In the genomic region with DNA sequence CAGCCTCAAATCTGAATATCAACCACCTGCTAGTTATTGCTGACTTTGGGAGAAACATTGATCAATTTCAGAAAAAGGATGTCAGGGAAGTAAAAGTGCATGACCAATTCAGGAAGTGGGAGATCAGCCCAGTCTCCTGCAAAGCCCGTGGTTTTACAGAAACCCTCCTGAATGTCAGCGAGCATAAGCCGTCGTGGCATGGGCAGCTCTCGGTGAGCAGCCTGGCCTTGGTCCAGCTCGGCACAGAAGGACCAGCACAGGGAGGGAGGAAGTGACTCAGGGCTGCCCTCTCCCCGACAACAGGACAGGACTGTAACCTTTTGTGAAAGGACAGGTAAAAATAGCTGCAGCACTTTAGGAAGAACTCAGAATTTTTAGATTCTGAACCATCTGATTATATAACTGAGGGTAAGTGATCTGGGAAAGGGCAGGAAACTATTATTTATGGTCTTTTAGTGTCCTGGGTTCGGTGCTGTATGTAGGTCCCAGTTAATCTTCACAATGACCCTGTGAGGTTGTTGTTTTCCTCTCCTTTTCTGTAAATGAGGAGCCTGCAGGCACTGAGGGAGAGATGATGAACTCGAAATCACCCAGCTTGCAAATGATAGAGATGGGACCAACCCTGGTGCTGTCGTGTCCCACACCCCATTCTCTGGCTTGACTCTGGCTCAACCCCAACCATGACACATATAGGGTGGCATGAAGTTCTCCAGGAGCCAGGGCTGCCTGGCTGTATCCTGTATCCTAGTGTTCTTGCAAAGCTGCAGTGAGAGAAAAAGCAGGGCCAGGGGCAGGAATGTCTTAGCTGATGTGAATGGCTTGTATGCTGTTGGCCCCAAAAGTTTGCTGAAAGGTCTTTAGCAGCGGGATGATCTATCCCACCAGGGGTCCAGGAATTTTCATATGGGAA, we compare ENCODE assay signal across 11 cellular contexts. TPM values are rescaled to one million over a fixed set of nuclear protein-coding genes. Genes with fewer than 3 reads are reported as not detected.
DNase-seq lines count a peak whose midpoint lies in the region; ATAC-seq and TF ChIP-seq lines count a peak whose summit lies in the region.
"Had no signal": no experiment of that assay in that cellular context is flagged by ENCODE, and none has a peak within 500 bp of the region (broad histone marks: within the 10 kb centered on the region; RNA-seq: fewer than 3 reads in every experiment).

No MANE protein-coding gene starts in this region.

- H3K36me3 ChIP-seq in HCT116 (ENCODE audit: control insufficient read depth in 1 of 2, insufficient read depth in 2 of 2, low read length in 2 of 2) (no peaks in the 10 kb centered on the region), skeletal muscle satellite cell (ENCODE audit: insufficient read depth, low read length) (no peaks in the 10 kb centered on the region)
- H3K36me3 ChIP-seq in CD4-positive, alpha-beta memory T cell (ENCODE audit: insufficient read depth, low read length), result no peaks in the 10 kb centered on the region
- H3K36me3 ChIP-seq: SJSA1 had no signal

- RAD21 ChIA-PET in HCT116 (lab: Charles Lee; ENCODE audit: low non-redundant PET in 1 of 2, low total read pairs in 2 of 2, uncharacterized antibody in 2 of 2, unreplicated experiment in 2 of 2), result no interaction called here

- H3K27ac ChIP-seq in HCT116 (ENCODE audit: low read depth, low read length), result peak overlapping the region; percentile 19
- H3K27ac ChIP-seq in CD4-positive, alpha-beta memory T cell (ENCODE audit: low read depth, low read length), result no peak overlapping the region
- H3K27ac ChIP-seq: SJSA1 had no signal

- no peak overlapping the region for H3K27ac Mint-ChIP-seq in CD4-positive, alpha-beta memory T cell
- H3K27ac Mint-ChIP-seq: IgD-negative memory B cell; natural killer cell treated with Interleukin-12 subunit alpha and Interleukin-12 subunit beta and Interleukin-15 and Interleukin-18, amount 100 ng/mL, for 72 hours had no signal

- no peaks in the 10 kb centered on the region for H3K9me2 ChIP-seq in HCT116 (ENCODE audit: insufficient read depth)

- H3K4me1 ChIP-seq in HCT116 (ENCODE audit: control insufficient read depth in 1 of 2, insufficient read depth in 2 of 2, low read length in 2 of 2) (peaks cover 20 to 32% of the 10 kb centered on the region in 2 experiments), skeletal muscle satellite cell (ENCODE audit: control insufficient read depth, insufficient read depth, low read length) (peaks cover 15% of the 10 kb centered on the region)
- H3K4me1 ChIP-seq in CD4-positive, alpha-beta memory T cell (ENCODE audit: insufficient read depth, low read length), result no peaks in the 10 kb centered on the region

- no peaks in the 10 kb centered on the region; the same call in 1 of the 2 replicates for H4K20me1 ChIP-seq in HCT116 (ENCODE audit: insufficient read depth)

- H3K4me3 Mint-ChIP-seq in CD4-positive, alpha-beta memory T cell, result no peak overlapping the region
- H3K4me3 Mint-ChIP-seq: IgD-negative memory B cell; natural killer cell treated with Interleukin-12 subunit alpha and Interleukin-12 subunit beta and Interleukin-15 and Interleukin-18, amount 100 ng/mL, for 72 hours had no signal

- peak overlapping the region; percentile 75 for H2AFZ ChIP-seq in HCT116 (ENCODE audit: low read depth, low read length, poor library complexity, severe bottlenecking)

- ATAC-seq in HCT116 (peak; percentile 89), GM18505 (IDR thresholded peaks at IDR 0.05; ENCODE audit: unreplicated experiment) (no peak)
- ATAC-seq: natural killer cell treated with Interleukin-12 subunit alpha and Interleukin-12 subunit beta and Interleukin-15 and Interleukin-18, amount 100 ng/mL, for 72 hours had no signal

- peak overlapping the region in 1 of 2 experiments; percentile 28; a peak in 2 of 4 replicates for H3K4me3 ChIP-seq in HCT116 (replicated peaks in 1 of 2; ENCODE audit: low read depth in 1 of 2, low read length in 2 of 2)
- H3K4me3 ChIP-seq in fibroblast of the aortic adventitia (ENCODE audit: low read depth, low read length), result no peak overlapping the region
- H3K4me3 ChIP-seq in skeletal muscle satellite cell (ENCODE audit: low read length), result no peak overlapping the region
- no peak overlapping the region for H3K4me3 ChIP-seq in CD4-positive, alpha-beta memory T cell (ENCODE audit: low read length in 2 of 2)
- H3K4me3 ChIP-seq: SJSA1 had no signal

- DNase-seq in HCT116 (ENCODE audit: low read depth, low spot score), result peak; percentile 35
- DNase-seq in RKO (ENCODE audit: low spot score), result peak; percentile 22
- DNase-seq in fibroblast of the aortic adventitia (ENCODE audit: low read depth), result peak; percentile 19
- DNase-seq in CD4-positive, alpha-beta memory T cell, result no peak
- no peak for DNase-seq in GDM1 (lab: John Stamatoyannopoulos, UW)

- peaks cover 7 to 14% of the 10 kb centered on the region in 2 donors for H3K27me3 Mint-ChIP-seq in CD4-positive, alpha-beta memory T cell

- H3K9me3 ChIP-seq in HCT116 (ENCODE audit: control insufficient read depth in 1 of 2, insufficient read depth in 1 of 2, low read depth in 1 of 2, low read length in 2 of 2), result no peaks in the 10 kb centered on the region
- H3K9me3 ChIP-seq in skeletal muscle satellite cell (replicated peaks; ENCODE audit: low read length), result no peaks in the 10 kb centered on the region
- no peaks in the 10 kb centered on the region for H3K9me3 ChIP-seq in CD4-positive, alpha-beta memory T cell (ENCODE audit: control insufficient read depth in 1 of 2, low read length in 2 of 2)
- H3K9me3 ChIP-seq: SJSA1 had no signal

- CTCF ChIA-PET in HCT116 (lab: Charles Lee), result no interaction called here
- CTCF ChIA-PET in CD4-positive, alpha-beta memory T cell (lab: Charles Lee; ENCODE audit: partially characterized antibody), result no interaction called here

- H3K79me2 ChIP-seq in HCT116 (ENCODE audit: insufficient read depth, low read length), result no peaks in the 10 kb centered on the region

- H3K4me2 ChIP-seq in HCT116 (ENCODE audit: low read length) (peak overlapping the region; percentile 77), skeletal muscle satellite cell (ENCODE audit: low read length) (peak overlapping the region; percentile 52)

- 0 out of 2 replicates have a peak overlapping the region, but pooled peaks have one; percentile 14 for H3K9ac ChIP-seq in HCT116 (ENCODE audit: low read length)
- no peak overlapping the region for H3K9ac ChIP-seq in skeletal muscle satellite cell (ENCODE audit: low read depth, low read length)

- no TSS peak for BruUV-seq in HCT116 (replicated peaks; lab: Mats Ljungman, UMichigan)

- TF ChIP-seq CTCF in HCT116 (IDR thresholded peaks at IDR 0.05 in 2 of 3, conservative IDR thresholded peaks at IDR 0.05 in 1 of 3; ENCODE audit: borderline replicate concordance in 1 of 3, insufficient read depth in 1 of 3, low read depth in 2 of 3, low read length in 2 of 3) (no peak), fibroblast of the aortic adventitia (IDR thresholded peaks at IDR 0.05; ENCODE audit: insufficient read depth, low read length) (no peak)

- peaks cover 0 to 5% (median 3%) of the 10 kb centered on the region in 4 donors for H3K4me1 Mint-ChIP-seq in CD4-positive, alpha-beta memory T cell
- H3K4me1 Mint-ChIP-seq: IgD-negative memory B cell had no signal

- no peaks in the 10 kb centered on the region for H3K27me3 ChIP-seq in HCT116 (ENCODE audit: insufficient read depth, low read length)
- H3K27me3 ChIP-seq in skeletal muscle satellite cell (ENCODE audit: control insufficient read depth, insufficient read depth, low read length), result no peaks in the 10 kb centered on the region
- H3K27me3 ChIP-seq in CD4-positive, alpha-beta memory T cell (ENCODE audit: insufficient read depth, low read length), result peaks cover 6% of the 10 kb centered on the region
- H3K27me3 ChIP-seq: SJSA1 had no signal

- peaks cover 0 to 2% (median 0%) of the 10 kb centered on the region in 8 donors for H3K9me3 Mint-ChIP-seq in CD4-positive, alpha-beta memory T cell
- H3K9me3 Mint-ChIP-seq: activated naive CD4-positive, alpha-beta T cell treated with anti-CD3 and anti-CD28 coated beads, Interleukin-2, amount 50 U/mL, for 72 hours; natural killer cell treated with Interleukin-12 subunit alpha and Interleukin-12 subunit beta and Interleukin-15 and Interleukin-18, amount 100 ng/mL, for 72 hours had no signal

- POLR2A ChIA-PET in HCT116 (lab: Charles Lee), result interaction anchor here (0.7 kb wide), 1 partner anchor 10 kb away, joined by 3 read pairs; no protein-coding TSS in a partner anchor
- POLR2A ChIA-PET in CD4-positive, alpha-beta memory T cell (lab: Charles Lee; ENCODE audit: partially characterized antibody), result no interaction called here

- TF ChIP-seq RAD21 in HCT116 (IDR thresholded peaks at IDR 0.05; ENCODE audit: low read depth), result 0 out of 2 replicates have a peak, but pooled peaks have one; percentile 24

- H3K36me3 Mint-ChIP-seq in CD4-positive, alpha-beta memory T cell, result no peaks in the 10 kb centered on the region
- H3K36me3 Mint-ChIP-seq: natural killer cell treated with Interleukin-12 subunit alpha and Interleukin-12 subunit beta and Interleukin-15 and Interleukin-18, amount 100 ng/mL, for 72 hours had no signal

- intact Hi-C loops in HCT116 (cut with micrococcal nuclease), result loop anchor here (5.0 kb wide), 1 partner anchor 578 kb away; no protein-coding TSS in a partner anchor
- intact Hi-C loops in CD4-positive, alpha-beta memory T cell (cut with micrococcal nuclease), result no loop called here

- TF ChIP-seq POLR2A in HCT116 (IDR thresholded peaks at IDR 0.05; ENCODE audit: borderline replicate concordance, extremely low read depth, insufficient read depth, insufficient read length) (no peak), GM18505 (IDR thresholded peaks at IDR 0.05; ENCODE audit: borderline replicate concordance, extremely low read depth, insufficient read depth, insufficient read length) (no peak)

TF ChIP-seq in HCT116, 20 proteins besides CTCF, POLR2A, EP300 and RAD21 (continues in another document):
- TF ChIP-seq CBX3 (IDR thresholded peaks at IDR 0.05; ENCODE audit: low read depth), result peak; percentile 60; the same call in 1 of the 2 replicates

RNA-seq across cellular contexts. Expression of a gene that starts 37.7 kb away (rescaled TPM):
- total RNA-seq in HCT116 (2021; ENCODE audit: unreplicated experiment) (not detected), fibroblast of the aortic adventitia (ENCODE audit: low replicate concordance) (0.65 TPM in 1 of 2 replicates, not detected in the other)
- polyA plus RNA-seq in HCT116 (2012), result 0.09 and 0.20 TPM in 2 replicates
- total RNA-seq in skeletal muscle satellite cell (2012; rRNA removed), result 29.2 and 36.9 TPM in 2 replicates
- under 1 TPM in 1 of 2 experiments, not detected in 1; 0.49 TPM for total RNA-seq in CD4-positive, alpha-beta memory T cell
- not detected for polyA plus RNA-seq in CD4-positive, alpha-beta memory T cell

Comparison
In these comparisons a context has a peak if more than half of its experiments do, and no peak if none do; other contexts are left out.
1. DNase-seq: peak in HCT116 (single experiment), RKO (single experiment) and fibroblast of the aortic adventitia (single experiment); none in CD4-positive, alpha-beta memory T cell (0 of 5) and GDM1 (single experiment).